22 cellular contexts compared by ENCODE assay signal in genomic region chr14:66758031-66758613, GRCh38.
DNase-seq lines count a peak whose midpoint lies in the region; ATAC-seq and TF ChIP-seq lines count a peak whose summit lies in the region.
"Had no signal": no experiment of that assay in that cellular context is flagged by ENCODE, and none has a peak within 500 bp of the region (broad histone marks: within the 10 kb centered on the region; RNA-seq: fewer than 3 reads in every experiment).

No MANE protein-coding gene starts in this region.

- no peaks in the 10 kb centered on the region for H3K36me3 Mint-ChIP-seq in HFFc6 (ENCODE audit: low read depth)
- H3K36me3 Mint-ChIP-seq: activated CD4-positive, alpha-beta memory T cell treated with anti-CD3 and anti-CD28 coated beads for 36 hours; mesothelial cell of epicardium; naive thymus-derived CD8-positive, alpha-beta T cell had no signal

- H3K36me3 ChIP-seq in OCI-LY3 (replicated peaks; ENCODE audit: low read depth, low read length) = no peaks in the 10 kb centered on the region
- no peaks in the 10 kb centered on the region for H3K36me3 ChIP-seq in osteoblast (ENCODE audit: insufficient read depth, low read length)
- H3K36me3 ChIP-seq: ovary had no signal

- no peaks in the 10 kb centered on the region for H3K79me2 ChIP-seq in OCI-LY3 (ENCODE audit: low read length)
- H3K79me2 ChIP-seq in osteoblast (ENCODE audit: insufficient read depth, low read length) = no peaks in the 10 kb centered on the region

- no peak overlapping the region for H3K27ac Mint-ChIP-seq in HFFc6
- H3K27ac Mint-ChIP-seq: activated CD4-positive, alpha-beta memory T cell treated with anti-CD3 and anti-CD28 coated beads for 36 hours; mesothelial cell of epicardium; naive thymus-derived CD8-positive, alpha-beta T cell had no signal

- H3K27me3 ChIP-seq in OCI-LY3 (ENCODE audit: low read depth, low read length) = no peaks in the 10 kb centered on the region
- no peaks in the 10 kb centered on the region for H3K27me3 ChIP-seq in foreskin keratinocyte
- no peaks in the 10 kb centered on the region for H3K27me3 ChIP-seq in osteoblast (ENCODE audit: insufficient read depth, low read length)
- H3K27me3 ChIP-seq: ovary had no signal

- no peaks in the 10 kb centered on the region; the same call in 1 of the 2 replicates for H3K27me3 Mint-ChIP-seq in HFFc6 (ENCODE audit: insufficient read depth)
- H3K27me3 Mint-ChIP-seq: activated CD4-positive, alpha-beta memory T cell treated with anti-CD3 and anti-CD28 coated beads for 36 hours; naive thymus-derived CD8-positive, alpha-beta T cell had no signal

- H3K27ac ChIP-seq in OCI-LY3 (ENCODE audit: low read length) = no peak overlapping the region
- no peak overlapping the region for H3K27ac ChIP-seq in foreskin keratinocyte
- no peak overlapping the region for H3K27ac ChIP-seq in osteoblast (ENCODE audit: low read depth, low read length)
- H3K27ac ChIP-seq: KMS-11, ovary had no signal

- DNase-seq in HFFc6 = no peak
- DNase-seq in foreskin keratinocyte = no peak
- DNase-seq in osteoblast (ENCODE audit: insufficient read length, low spot score, missing footprints) = no peak
- DNase-seq in pons (ENCODE audit: low spot score) = no peak
- DNase-seq in cerebellum (ENCODE audit: low spot score) = no peak
- DNase-seq: activated CD4-positive, alpha-beta memory T cell treated with anti-CD3 and anti-CD28 coated beads for 36 hours; activated effector memory CD4-positive, alpha-beta T cell treated with Interleukin-2 at 50 U/mL for 16 hours; AML-193; DND-41; effector CD8-positive, alpha-beta T cell; left cardiac atrium; naive thymus-derived CD8-positive, alpha-beta T cell; NCI-H1105; NCI-H524; ovary; trophoblast cell had no signal

- no peak overlapping the region for H3K9ac ChIP-seq in OCI-LY3 (ENCODE audit: low read length)
- H3K9ac ChIP-seq: KMS-11 had no signal

- no peak overlapping the region for H2AFZ ChIP-seq in OCI-LY3 (ENCODE audit: low read depth, low read length)
- no peak overlapping the region for H2AFZ ChIP-seq in osteoblast (ENCODE audit: low read length)

- H3K4me2 ChIP-seq in OCI-LY3 (ENCODE audit: low read length) = no peak overlapping the region
- no peak overlapping the region for H3K4me2 ChIP-seq in osteoblast (ENCODE audit: insufficient read depth, low read length)
- H3K4me2 ChIP-seq: KMS-11 had no signal

- ATAC-seq in foreskin keratinocyte (no peak), HG03159 (IDR thresholded peaks at IDR 0.05; ENCODE audit: unreplicated experiment) (no peak), GM18498 (IDR thresholded peaks at IDR 0.05; ENCODE audit: unreplicated experiment) (no peak)
- ATAC-seq: left cardiac atrium; naive thymus-derived CD8-positive, alpha-beta T cell; sciatic nerve had no signal

- no peaks in the 10 kb centered on the region for H3K9me3 Mint-ChIP-seq in HFFc6
- H3K9me3 Mint-ChIP-seq: mesothelial cell of epicardium had no signal

- no peaks in the 10 kb centered on the region for H3K9me3 ChIP-seq in OCI-LY3 (ENCODE audit: insufficient read depth, low read length)
- H3K9me3 ChIP-seq in osteoblast (ENCODE audit: low read depth, low read length) = no peaks in the 10 kb centered on the region
- H3K9me3 ChIP-seq: ovary had no signal

- TF ChIP-seq CTCF in HFFc6 (IDR thresholded peaks at IDR 0.05) = 0 out of 2 replicates have a peak, but pooled peaks have one; percentile 7
- TF ChIP-seq CTCF in OCI-LY3 (IDR thresholded peaks at IDR 0.05; ENCODE audit: low read depth, low read length) = peak; percentile 36; the same call in 1 of the 2 replicates
- TF ChIP-seq CTCF in foreskin keratinocyte (conservative IDR thresholded peaks at IDR 0.05) = peak; percentile 25
- TF ChIP-seq CTCF in osteoblast (IDR thresholded peaks at IDR 0.05; ENCODE audit: extremely low read depth, low read depth, low read length) = peak; percentile 19

- H3K4me3 ChIP-seq in OCI-LY3 (ENCODE audit: low read length) (no peak overlapping the region), osteoblast (ENCODE audit: insufficient read depth, low read length) (no peak overlapping the region)
- H3K4me3 ChIP-seq: ovary had no signal

- no peaks in the 10 kb centered on the region; the same call in 1 of the 2 replicates for H3K4me1 ChIP-seq in OCI-LY3 (ENCODE audit: low read length)
- H3K4me1 ChIP-seq in foreskin keratinocyte = no peaks in the 10 kb centered on the region
- H3K4me1 ChIP-seq in osteoblast (ENCODE audit: insufficient read depth, low read length) = no peaks in the 10 kb centered on the region

- no peak overlapping the region for H3K4me3 Mint-ChIP-seq in HFFc6
- H3K4me3 Mint-ChIP-seq: activated CD4-positive, alpha-beta memory T cell treated with anti-CD3 and anti-CD28 coated beads for 36 hours; mesothelial cell of epicardium; naive thymus-derived CD8-positive, alpha-beta T cell had no signal

- H4K20me1 ChIP-seq in OCI-LY3 (ENCODE audit: insufficient read depth, low read length) (no peaks in the 10 kb centered on the region), osteoblast (ENCODE audit: insufficient read depth, low read length) (no peaks in the 10 kb centered on the region)

- no peaks in the 10 kb centered on the region for H3K4me1 Mint-ChIP-seq in HFFc6 (ENCODE audit: low read depth)
- H3K4me1 Mint-ChIP-seq: naive thymus-derived CD8-positive, alpha-beta T cell had no signal
